24 cellular contexts compared by ENCODE assay signal in the genomic region with DNA sequence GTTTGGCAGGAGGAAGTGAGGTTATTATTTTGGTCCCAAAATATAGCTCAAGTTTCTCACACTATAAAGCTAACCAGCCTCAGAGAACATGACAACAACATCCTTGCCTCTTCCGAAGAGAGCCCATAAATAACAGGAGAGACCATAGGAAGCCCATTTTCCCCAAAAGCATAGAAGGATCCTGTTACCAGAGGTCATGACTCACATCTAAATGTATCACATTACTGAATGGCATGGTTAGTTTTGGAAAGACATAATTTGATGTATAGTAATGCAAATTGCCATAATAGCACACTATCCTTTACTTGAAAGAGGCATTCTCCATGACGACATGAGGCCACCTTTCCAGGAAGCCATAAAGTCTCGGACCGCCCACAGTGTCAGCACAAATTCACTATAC.
"Had no signal": no experiment of that assay in that cellular context is flagged by ENCODE, and none has a peak within 500 bp of the region (broad histone marks: within the 10 kb centered on the region; RNA-seq: fewer than 3 reads in every experiment).

No MANE protein-coding gene starts in this region.

- ATAC-seq: activated CD4-positive, CD25-positive, alpha-beta regulatory T cell treated with anti-CD3 and anti-CD28 coated beads, Interleukin-2, amount 50 U/mL, for 24 hours; left ventricle myocardium superior; mucosa of descending colon; natural killer cell treated with Interleukin-12 subunit alpha and Interleukin-12 subunit beta and Interleukin-15 and Interleukin-18, amount 100 ng/mL, for 72 hours; right lobe of liver; stimulated activated naive CD8-positive, alpha-beta T cell treated with anti-CD3 and anti-CD28 coated beads, Interleukin-15, Interleukin-2, amounts not matched to agents 100 U/mL and 50 U/mL, for 24 hours had no signal

- H3K36me3 ChIP-seq: esophagus muscularis mucosa, right lobe of liver, thoracic aorta, uterus, WERI-Rb-1 had no signal

- DNase-seq: activated CD4-positive, alpha-beta T cell treated with anti-CD3 and anti-CD28 coated beads for 48 hours; activated CD4-positive, alpha-beta T cell treated with anti-CD3 and anti-CD28 coated beads, Interleukin-2, amount 50 U/mL, for 48 hours; activated CD8-positive, alpha-beta memory T cell treated with anti-CD3 and anti-CD28 coated beads for 24 hours; activated effector memory CD4-positive, alpha-beta T cell treated with Interleukin-2 at 50 U/mL for 16 hours; activated naive CD4-positive, alpha-beta T cell treated with Interleukin-2 at 50 U/mL for 16 hours; dermis blood vessel endothelial cell; effector CD4-positive, alpha-beta T cell; glutamatergic neuron; islet precursor cell; left ventricle myocardium superior; mucosa of descending colon; right lobe of liver; stimulated activated CD4-positive, alpha-beta T cell treated with anti-CD3 and anti-CD28 coated beads, Interleukin-12 subunit alpha, Interleukin-12 subunit beta, amount 100 ng/mL, for 4 hours; stimulated activated CD4-positive, alpha-beta T cell treated with anti-CD3 and anti-CD28 coated beads, Interleukin-4, amount 100 ng/mL, for 1 hour; stimulated activated naive CD8-positive, alpha-beta T cell treated with anti-CD3 and anti-CD28 coated beads, Interleukin-15, Interleukin-2, amounts not matched to agents 100 U/mL and 50 U/mL, for 24 hours; trophoblast cell; uterus; WERI-Rb-1 had no signal

- FAIRE-seq: frontal cortex had no signal

- H3K4me3 ChIP-seq: esophagus muscularis mucosa, mucosa of descending colon, right lobe of liver, skin epidermis, thoracic aorta, uterus had no signal

- H3K27me3 ChIP-seq: esophagus muscularis mucosa, right lobe of liver, uterus had no signal
